Comparison of ENCODE assay signal across 7 cellular contexts in the genomic region with DNA sequence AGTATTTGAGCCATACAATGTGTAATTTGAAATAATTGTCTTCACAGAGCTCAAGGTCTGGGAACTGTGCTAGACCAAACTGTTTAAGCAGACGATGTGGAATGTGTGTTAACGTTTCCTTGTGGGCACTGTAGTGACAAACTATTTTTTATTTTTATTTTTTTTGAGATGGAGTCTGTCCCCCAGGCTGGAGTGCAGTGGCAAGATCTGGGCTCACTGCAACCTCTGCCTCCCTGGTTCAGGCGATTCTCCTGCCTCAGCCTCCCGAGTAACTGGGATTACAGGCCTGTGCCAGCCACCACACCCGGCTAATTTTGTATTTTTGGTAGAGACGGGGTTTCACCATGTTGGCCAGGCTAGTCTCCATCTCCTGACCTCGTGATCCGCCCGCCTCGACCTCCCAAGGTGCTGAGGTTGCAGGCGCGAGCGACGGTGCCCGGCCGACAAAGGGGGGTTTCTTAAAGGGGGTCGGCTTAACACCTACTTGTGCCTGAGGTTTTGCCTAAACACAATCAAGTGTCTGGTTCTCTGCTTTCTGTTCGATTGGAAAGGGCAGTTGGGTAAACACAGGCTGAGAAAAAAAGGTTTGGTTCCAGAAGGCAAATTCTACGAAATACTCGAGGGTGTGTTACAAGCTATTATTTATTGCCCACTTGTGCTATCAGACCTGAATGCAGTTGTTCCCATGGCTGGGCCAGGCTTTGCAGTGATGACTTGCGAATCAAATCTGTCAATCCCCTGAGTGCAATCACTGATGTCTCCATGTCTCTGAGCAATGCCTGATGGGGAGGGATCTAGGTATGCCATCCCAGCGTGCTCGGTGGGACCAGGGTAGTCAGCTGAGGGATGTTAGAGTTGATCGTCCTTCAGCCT. TPM values are rescaled to one million over a fixed set of nuclear protein-coding genes. Genes with fewer than 3 reads are reported as not detected.
DNase-seq lines count a peak whose midpoint lies in the region; ATAC-seq and TF ChIP-seq lines count a peak whose summit lies in the region.

No MANE protein-coding gene starts in this region.

- H3K4me3 ChIP-seq in iPS-15b (ENCODE audit: low read depth, low read length) = peak overlapping the region; percentile 98

- H3K4me3 Mint-ChIP-seq in HFFc6 = peak overlapping the region; percentile 96
- peak overlapping the region; percentile 91 for H3K4me3 Mint-ChIP-seq in activated CD8-positive, alpha-beta memory T cell treated with anti-CD3 and anti-CD28 coated beads, Interleukin-2, amount 10 ng/mL, durations not matched to agents 7 days and 5 days

- peak overlapping the region; percentile 78 for H3K27ac Mint-ChIP-seq in HFFc6
- peak overlapping the region; percentile 87 for H3K27ac Mint-ChIP-seq in activated CD8-positive, alpha-beta memory T cell treated with anti-CD3 and anti-CD28 coated beads, Interleukin-2, amount 10 ng/mL, durations not matched to agents 7 days and 5 days

- peak overlapping the region; percentile 92 for H3K9ac ChIP-seq in iPS-15b (ENCODE audit: low read depth, low read length)

- intact Hi-C loops in head of caudate nucleus (cut with DNase I) = loop anchor here (5.0 kb wide), 1 partner anchor 126 kb away; no protein-coding TSS in a partner anchor

- peaks cover 50% of the 10 kb centered on the region for H3K36me3 ChIP-seq in iPS-15b (ENCODE audit: control insufficient read depth, insufficient read depth, low read length)

- peaks cover 40% of the 10 kb centered on the region for H3K36me3 Mint-ChIP-seq in HFFc6 (ENCODE audit: low read depth)
- peaks cover 58% of the 10 kb centered on the region for H3K36me3 Mint-ChIP-seq in activated CD8-positive, alpha-beta memory T cell treated with anti-CD3 and anti-CD28 coated beads, Interleukin-2, amount 10 ng/mL, durations not matched to agents 7 days and 5 days

- CTCF ChIA-PET in activated CD8-positive, alpha-beta memory T cell treated with anti-CD3 and anti-CD28 coated beads, Interleukin-2, amount 10 ng/mL, durations not matched to agents 7 days and 5 days (lab: Charles Lee) = interaction anchor here (1.0 to 4.6 kb wide), 5 partner anchors 10 to 146 kb away, joined by 3 to 39 read pairs (median 3); a partner anchor contains a TSS

- no peaks in the 10 kb centered on the region for H3K9me3 Mint-ChIP-seq in HFFc6
- H3K9me3 Mint-ChIP-seq in activated CD8-positive, alpha-beta memory T cell treated with anti-CD3 and anti-CD28 coated beads, Interleukin-2, amount 10 ng/mL, durations not matched to agents 7 days and 5 days (ENCODE audit: low read depth) = no peaks in the 10 kb centered on the region

- H3K27me3 Mint-ChIP-seq in HFFc6 (ENCODE audit: insufficient read depth) = peaks cover 4% of the 10 kb centered on the region; the same call in 1 of the 2 replicates
- no peaks in the 10 kb centered on the region for H3K27me3 Mint-ChIP-seq in activated CD8-positive, alpha-beta memory T cell treated with anti-CD3 and anti-CD28 coated beads, Interleukin-2, amount 10 ng/mL, durations not matched to agents 7 days and 5 days

- ATAC-seq in activated CD8-positive, alpha-beta memory T cell treated with anti-CD3 and anti-CD28 coated beads, Interleukin-2, amount 10 ng/mL, durations not matched to agents 7 days and 5 days = no peak
- no peak for ATAC-seq in stimulated activated naive CD8-positive, alpha-beta T cell treated with anti-CD3 and anti-CD28 coated beads, Interleukin-15, Interleukin-2, amounts not matched to agents 100 U/mL and 50 U/mL, for 24 hours
- no peak for ATAC-seq in GM18519 (IDR thresholded peaks at IDR 0.05; ENCODE audit: low FRiP score, unreplicated experiment)

- DNase-seq in HFFc6 = no peak
- no peak for DNase-seq in activated CD8-positive, alpha-beta memory T cell treated with anti-CD3 and anti-CD28 coated beads, Interleukin-2, amount 10 ng/mL, durations not matched to agents 7 days and 5 days
- DNase-seq in stimulated activated naive CD8-positive, alpha-beta T cell treated with anti-CD3 and anti-CD28 coated beads, Interleukin-15, Interleukin-2, amounts not matched to agents 100 U/mL and 50 U/mL, for 24 hours = peak; percentile 10
- no peak for DNase-seq in head of caudate nucleus
- DNase-seq in NCI-H2081 (lab: John Stamatoyannopoulos, UW) = no peak

- no peaks in the 10 kb centered on the region for H3K27me3 ChIP-seq in iPS-15b (ENCODE audit: control insufficient read depth, insufficient read depth, low read length)

- H3K4me1 Mint-ChIP-seq in HFFc6 (ENCODE audit: low read depth) = peaks cover 34% of the 10 kb centered on the region
- peaks cover 50% of the 10 kb centered on the region for H3K4me1 Mint-ChIP-seq in activated CD8-positive, alpha-beta memory T cell treated with anti-CD3 and anti-CD28 coated beads, Interleukin-2, amount 10 ng/mL, durations not matched to agents 7 days and 5 days

- peaks cover 3% of the 10 kb centered on the region for H3K4me1 ChIP-seq in iPS-15b (ENCODE audit: control insufficient read depth, insufficient read depth, low read length)

- H3K9me3 ChIP-seq in iPS-15b (ENCODE audit: control insufficient read depth, insufficient read depth, low read length) = no peaks in the 10 kb centered on the region

- no peak for TF ChIP-seq CTCF in HFFc6 (IDR thresholded peaks at IDR 0.05)

RNA-seq across cellular contexts. Expression of a gene that starts 1.3 kb away (rescaled TPM):
- total RNA-seq in HFFc6 (2021; fragmentation: NEBNext Ultra II Directional; extraction: Animal tissue kit (Norgen Biotek cat#: 25700)) = 100 to 1,000 TPM; 151 to 222 (median 165) TPM
- 100 to 1,000 TPM; 469 to 508 TPM for total RNA-seq in activated CD8-positive, alpha-beta memory T cell treated with anti-CD3 and anti-CD28 coated beads, Interleukin-2, amount 10 ng/mL, durations not matched to agents 7 days and 5 days

RNA-seq across cellular contexts. Expression of a gene that starts 10.3 kb away (rescaled TPM):
- 10 to 100 TPM; 63.1 to 87.8 (median 79.8) TPM for total RNA-seq in HFFc6 (2021; fragmentation: NEBNext Ultra II Directional; extraction: Animal tissue kit (Norgen Biotek cat#: 25700))
- total RNA-seq in activated CD8-positive, alpha-beta memory T cell treated with anti-CD3 and anti-CD28 coated beads, Interleukin-2, amount 10 ng/mL, durations not matched to agents 7 days and 5 days = 10 to 100 TPM; 91.4 to 96.0 TPM

RNA-seq across cellular contexts. Expression of a gene that starts 38.8 kb away (rescaled TPM):
- total RNA-seq in HFFc6 (2021; fragmentation: NEBNext Ultra II Directional; extraction: Animal tissue kit (Norgen Biotek cat#: 25700)) = under 1 TPM in 3 of 6 experiments, not detected in 3; 0.14 to 0.48 (median 0.46) TPM
- total RNA-seq in activated CD8-positive, alpha-beta memory T cell treated with anti-CD3 and anti-CD28 coated beads, Interleukin-2, amount 10 ng/mL, durations not matched to agents 7 days and 5 days = 1 to 10 TPM; 1.3 to 3.1 TPM
